In genomic region chr20:46523696-46524328, GRCh38 we compare ENCODE assay signal across 17 cellular contexts. TPM values are rescaled to one million over a fixed set of nuclear protein-coding genes. Genes with fewer than 3 reads are reported as not detected.
DNase-seq lines count a peak whose midpoint lies in the region; ATAC-seq, FAIRE-seq and TF ChIP-seq lines count a peak whose summit lies in the region.
"Had no signal": no experiment of that assay in that cellular context is flagged by ENCODE, and none has a peak within 500 bp of the region (broad histone marks: within the 10 kb centered on the region; RNA-seq: fewer than 3 reads in every experiment).

No MANE protein-coding gene starts in this region.

- no peak overlapping the region for H3K27ac Mint-ChIP-seq in activated CD4-positive, alpha-beta T cell treated with anti-CD3 and anti-CD28 coated beads, Interleukin-2, amount 10 ng/mL, durations not matched to agents 24 days and 14 days
- no peak overlapping the region for H3K27ac Mint-ChIP-seq in nephron progenitor cell
- H3K27ac Mint-ChIP-seq: activated T-helper 2 cell treated with anti-CD3 and anti-CD28 coated beads, Interferon-gamma antibody, Interleukin-2, Interleukin-4, amounts not matched to agents 10 μg/mL and 5 μg/mL and 100 μg/mL, durations not matched to agents 14 hours and 24 hours and 36 hours had no signal

- H3K9ac ChIP-seq in K562 (ENCODE audit: insufficient read depth in 1 of 2, low read depth in 2 of 2, low read length in 2 of 2) = no peak overlapping the region

- ATAC-seq in K562 (no peak), HG03378 (IDR thresholded peaks at IDR 0.05; ENCODE audit: unreplicated experiment) (no peak), HG03571 (IDR thresholded peaks at IDR 0.05; ENCODE audit: unreplicated experiment) (no peak), HG03135 (IDR thresholded peaks at IDR 0.05; ENCODE audit: unreplicated experiment) (no peak)
- ATAC-seq: Right ventricle myocardium inferior had no signal

- no peaks in the 10 kb centered on the region; a peak in 1 of 5 replicates for H3K27me3 ChIP-seq in K562 (ENCODE audit: control insufficient read depth in 2 of 2, insufficient read depth in 2 of 2, low read length in 2 of 2)

- no peak overlapping the region for H3K4me3 ChIP-seq in NB4 (ENCODE audit: low read depth, low read length)
- no peak overlapping the region for H3K4me3 ChIP-seq in K562

- no peaks in the 10 kb centered on the region for H4K20me1 ChIP-seq in K562 (replicated peaks; ENCODE audit: control insufficient read depth, insufficient read depth, low read length)

- H3K4me3 Mint-ChIP-seq in activated CD4-positive, alpha-beta T cell treated with anti-CD3 and anti-CD28 coated beads, Interleukin-2, amount 10 ng/mL, durations not matched to agents 24 days and 14 days = no peak overlapping the region
- H3K4me3 Mint-ChIP-seq in nephron progenitor cell = no peak overlapping the region

- CTCF ChIA-PET in K562 (lab: Yijun Ruan, JAX; ENCODE audit: low intra/inter-chr PET ratio) = no interaction called here

- in situ Hi-C loops in K562 (cut with MboI) = no loop called here

- FAIRE-seq in K562 (lab: Jason Lieb, UNC) = peak; percentile 26

- TF ChIP-seq RAD21 in K562 (CRISPR knock-in tag; conservative IDR thresholded peaks at IDR 0.05 in 1 of 2, IDR thresholded peaks at IDR 0.05 in 1 of 2) = no peak

- no peaks in the 10 kb centered on the region for H3K36me3 Mint-ChIP-seq in activated CD4-positive, alpha-beta T cell treated with anti-CD3 and anti-CD28 coated beads, Interleukin-2, amount 10 ng/mL, durations not matched to agents 24 days and 14 days (ENCODE audit: low read depth)
- H3K36me3 Mint-ChIP-seq in nephron progenitor cell (ENCODE audit: low read depth) = no peaks in the 10 kb centered on the region

- H3K9me3 ChIP-seq in K562 (replicated peaks; ENCODE audit: control insufficient read depth, insufficient read depth, low read depth, low read length) = no peaks in the 10 kb centered on the region

- H3K27ac ChIP-seq in K562 (ENCODE audit: extremely low read depth, low read depth, low read length) = no peak overlapping the region
- H3K27ac ChIP-seq: epithelial cell of prostate, HL-60 had no signal

- WGBS in K562 (ENCODE audit: insufficient coverage, low coverage, missing lambda C conversion rate) = 21% methylated on average over 2 of the region's 2 CpGs

- peaks cover 28% of the 10 kb centered on the region for H3K27me3 Mint-ChIP-seq in activated CD4-positive, alpha-beta T cell treated with anti-CD3 and anti-CD28 coated beads, Interleukin-2, amount 10 ng/mL, durations not matched to agents 24 days and 14 days
- H3K27me3 Mint-ChIP-seq in nephron progenitor cell (ENCODE audit: low read depth, poor library complexity) = peaks cover 50% of the 10 kb centered on the region

- no TSS peak for BruUV-seq in K562 (replicated peaks; lab: Mats Ljungman, UMichigan)

- POLR2A ChIA-PET in K562 (lab: Yijun Ruan, JAX) = interaction anchor here (0.7 to 1.0 kb wide), 2 partner anchors 86 to 153 kb away, joined by 3 to 4 read pairs; no protein-coding TSS in a partner anchor

- no peaks in the 10 kb centered on the region for H3K36me3 ChIP-seq in K562 (ENCODE audit: control insufficient read depth, insufficient read depth, low read length)

- H3K9me3 Mint-ChIP-seq in activated CD4-positive, alpha-beta T cell treated with anti-CD3 and anti-CD28 coated beads, Interleukin-2, amount 10 ng/mL, durations not matched to agents 24 days and 14 days = peaks cover 4% of the 10 kb centered on the region
- H3K9me3 Mint-ChIP-seq in nephron progenitor cell = no peaks in the 10 kb centered on the region
- H3K9me3 Mint-ChIP-seq: activated T-helper 2 cell treated with anti-CD3 and anti-CD28 coated beads, Interferon-gamma antibody, Interleukin-2, Interleukin-4, amounts not matched to agents 10 μg/mL and 5 μg/mL and 100 μg/mL, durations not matched to agents 14 hours and 24 hours and 36 hours had no signal

- H3K4me2 ChIP-seq in K562 (ENCODE audit: insufficient read depth, low read length) = no peak overlapping the region

- H3K79me2 ChIP-seq in K562 (ENCODE audit: control insufficient read depth, insufficient read depth, low read length) = no peaks in the 10 kb centered on the region

- TF ChIP-seq POLR2A in NB4 (IDR thresholded peaks at IDR 0.05; ENCODE audit: extremely low read depth, insufficient read length) (no peak), K562 (conservative IDR thresholded peaks at IDR 0.05) (no peak)

- no peak for TF ChIP-seq EP300 in K562 (IDR thresholded peaks at IDR 0.05; ENCODE audit: low read length)

- no peaks in the 10 kb centered on the region for H3K9me1 ChIP-seq in K562 (ENCODE audit: control insufficient read depth, insufficient read depth, low read length)

- TF ChIP-seq CTCF in NB4 (IDR thresholded peaks at IDR 0.05; ENCODE audit: low read depth, low read length) = no peak
- TF ChIP-seq CTCF in K562 (IDR thresholded peaks at IDR 0.05 in 2 of 3, conservative IDR thresholded peaks at IDR 0.05 in 1 of 3; ENCODE audit: insufficient read depth in 2 of 3, low read depth in 1 of 3, low read length in 3 of 3) = no peak
- TF ChIP-seq CTCF in nephron progenitor cell (IDR thresholded peaks at IDR 0.05) = no peak

- no peaks in the 10 kb centered on the region for H3K4me1 Mint-ChIP-seq in activated CD4-positive, alpha-beta T cell treated with anti-CD3 and anti-CD28 coated beads, Interleukin-2, amount 10 ng/mL, durations not matched to agents 24 days and 14 days
- H3K4me1 Mint-ChIP-seq in nephron progenitor cell = no peaks in the 10 kb centered on the region

- no peaks in the 10 kb centered on the region for H3K4me1 ChIP-seq in K562 (replicated peaks in 1 of 2; ENCODE audit: control insufficient read depth in 2 of 2, insufficient read depth in 2 of 2, low read length in 2 of 2)

- H2AFZ ChIP-seq in K562 (ENCODE audit: low read depth, low read length) = no peak overlapping the region

- peak; percentile 72 for DNase-seq in activated CD4-positive, alpha-beta T cell treated with anti-CD3 and anti-CD28 coated beads, Interleukin-2, amount 10 ng/mL, durations not matched to agents 24 days and 14 days
- DNase-seq in activated CD4-positive, alpha-beta T cell treated with anti-CD3 and anti-CD28 coated beads, Interleukin-2, amount 50 U/mL, for 4 hours = no peak
- DNase-seq in NB4 (ENCODE audit: low read depth) (peak; percentile 52), K562 (ENCODE audit: extremely low read depth in 1 of 4, low spot score in 3 of 4) (peak in 1 of 4 experiments; percentile 20), nephron progenitor cell (peak; percentile 46)
- DNase-seq: activated CD4-positive, alpha-beta T cell treated with anti-CD3 and anti-CD28 coated beads for 1 hour; NCI-H1105; NCI-H446 treated with DMSO at 0.1 percent for 48 hours had no signal

- intact Hi-C loops in activated CD4-positive, alpha-beta T cell treated with anti-CD3 and anti-CD28 coated beads, Interleukin-2, amount 10 ng/mL, durations not matched to agents 24 days and 14 days (cut with micrococcal nuclease) = loop anchor here (5.0 kb wide), 1 partner anchor 38 kb away; no protein-coding TSS in a partner anchor
- intact Hi-C loops in K562 (cut with micrococcal nuclease) = loop anchor here (5.0 kb wide), 1 partner anchor 178 kb away; no protein-coding TSS in a partner anchor

TF ChIP-seq in K562, 482 proteins besides CTCF, POLR2A, EP300 and RAD21 (continues in another document):
- TF ChIP-seq SETDB1 (IDR thresholded peaks at IDR 0.05; ENCODE audit: low read length) (no peak), ZNF184 (CRISPR knock-in tag; IDR thresholded peaks at IDR 0.05) (no peak), EGR1 (conservative IDR thresholded peaks at IDR 0.05) (no peak)

RNA-seq across cellular contexts. Expression of gene ZNF334, which starts 10.5 kb away (rescaled TPM):
- total RNA-seq in activated CD4-positive, alpha-beta T cell treated with anti-CD3 and anti-CD28 coated beads, Interleukin-2, amount 10 ng/mL, durations not matched to agents 24 days and 14 days = 1.6 and 2.0 TPM in 2 replicates
- total RNA-seq in K562 (2011; cell fraction: chromatin; rRNA removed; ENCODE audit: low replicate concordance) = 0.46 and 1.1 TPM in 2 replicates
- 0.50 and 0.53 TPM in 2 replicates for total RNA-seq in K562 (2011; cell fraction: nucleolus; rRNA removed)
- 0.31 and 0.51 TPM in 2 replicates for total RNA-seq in K562 (2011; cell fraction: nucleoplasm; rRNA removed)
- total RNA-seq in K562 (2014; rRNA removed) (0.12 and 0.27 TPM in 2 replicates), K562 (2014; rRNA removed; fragmentation: Illumina TruSeq; extraction: Trizol) (0.22 and 0.29 TPM in 2 replicates), K562 (2015; rRNA removed; fragmentation: Illumina TruSeq; extraction: Trizol) (0.22 and 0.23 TPM in 2 replicates), K562 (2021) (0.24 and 0.34 TPM in 2 replicates)
- polyA plus RNA-seq in K562 (2011; rRNA removed) (0.05 and 0.06 TPM in 2 replicates), K562 (2014; fragmentation: Illumina TruSeq; extraction: Trizol) (0.21 TPM in 2 replicates), K562 (2014; fragmentation: Nextera tagmentation; extraction: Ambion mirVana) (under 1 TPM in 1 of 2 experiments, not detected in 1; 0.08 TPM), K562 (2014; rRNA removed) (0.19 and 0.21 TPM in 2 replicates)
- 0.01 TPM in 1 of 2 replicates, not detected in the other for polyA plus RNA-seq in K562 (2011; cell fraction: cytosol; rRNA removed)
- polyA plus RNA-seq in K562 (2011; cell fraction: nucleus; rRNA removed) = 0.13 and 0.23 TPM in 2 replicates
- 0.14 and 0.98 TPM in 2 replicates for polyA plus RNA-seq in K562 (2012)
- 0.04 and 0.09 TPM in 2 replicates for polyA minus RNA-seq in K562 (2011; rRNA and poly(A)+ RNA removed)
- not detected in 2 replicates for polyA minus RNA-seq in K562 (2011; cell fraction: cytosol; rRNA and poly(A)+ RNA removed)
- polyA minus RNA-seq in K562 (2011; cell fraction: nucleus; rRNA and poly(A)+ RNA removed) = 0.11 TPM in 1 of 2 replicates, not detected in the other

RNA-seq across cellular contexts. Expression of gene OCSTAMP, which starts 26.6 kb away (rescaled TPM):
- total RNA-seq in activated CD4-positive, alpha-beta T cell treated with anti-CD3 and anti-CD28 coated beads, Interleukin-2, amount 10 ng/mL, durations not matched to agents 24 days and 14 days = 0.37 and 0.40 TPM in 2 replicates
- total RNA-seq in K562 (2011; cell fraction: chromatin; rRNA removed; ENCODE audit: low replicate concordance) = not detected in 2 replicates
- not detected in 2 replicates for total RNA-seq in K562 (2011; cell fraction: nucleolus; rRNA removed)
- not detected in 2 replicates for total RNA-seq in K562 (2011; cell fraction: nucleoplasm; rRNA removed)
- total RNA-seq in K562 (2014; rRNA removed) = not detected in 2 replicates
- not detected in 2 replicates for total RNA-seq in K562 (2014; rRNA removed; fragmentation: Illumina TruSeq; extraction: Trizol)
- total RNA-seq in K562 (2015; rRNA removed; fragmentation: Illumina TruSeq; extraction: Trizol) = not detected in 2 replicates
- total RNA-seq in K562 (2021) = not detected in 2 replicates
- polyA plus RNA-seq in K562 (2011; rRNA removed) = not detected in 2 replicates
- not detected in 2 replicates for polyA plus RNA-seq in K562 (2011; cell fraction: cytosol; rRNA removed)
- 0.06 TPM in 1 of 2 replicates, not detected in the other for polyA plus RNA-seq in K562 (2011; cell fraction: nucleus; rRNA removed)
- not detected in 2 replicates for polyA plus RNA-seq in K562 (2012)
- not detected in 2 replicates for polyA plus RNA-seq in K562 (2014; fragmentation: Illumina TruSeq; extraction: Trizol)
- not detected for polyA plus RNA-seq in K562 (2014; fragmentation: Nextera tagmentation; extraction: Ambion mirVana)
- polyA plus RNA-seq in K562 (2014; rRNA removed) = not detected in 2 replicates
- not detected in 2 replicates for polyA minus RNA-seq in K562 (2011; rRNA and poly(A)+ RNA removed)
- polyA minus RNA-seq in K562 (2011; cell fraction: cytosol; rRNA and poly(A)+ RNA removed) = not detected in 2 replicates
- not detected in 2 replicates for polyA minus RNA-seq in K562 (2011; cell fraction: nucleus; rRNA and poly(A)+ RNA removed)
- total RNA-seq: activated T-helper 2 cell treated with anti-CD3 and anti-CD28 coated beads, Interferon-gamma antibody, Interleukin-2, Interleukin-4, amounts not matched to agents 10 μg/mL and 5 μg/mL and 100 μg/mL, durations not matched to agents 14 hours and 24 hours and 36 hours; posterior vena cava; Right ventricle myocardium inferior; urinary bladder had no signal
- polyA plus RNA-seq: urinary bladder had no signal

Comparison
In these comparisons a context has a peak if more than half of its experiments do, and no peak if none do; other contexts are left out.
1. DNase-seq: peak in activated CD4-positive, alpha-beta T cell treated with anti-CD3 and anti-CD28 coated beads, Interleukin-2, amount 10 ng/mL, durations not matched to agents 24 days and 14 days (single experiment), NB4 (single experiment) and nephron progenitor cell (single experiment); none in activated CD4-positive, alpha-beta T cell treated with anti-CD3 and anti-CD28 coated beads, Interleukin-2, amount 50 U/mL, for 4 hours (0 of 2).